In genomic region chr9:37650873-37651768, GRCh38 we compare ENCODE assay signal across 8 cellular contexts. TPM values are rescaled to one million over a fixed set of nuclear protein-coding genes. Genes with fewer than 3 reads are reported as not detected.
DNase-seq lines count a peak whose midpoint lies in the region; ATAC-seq and TF ChIP-seq lines count a peak whose summit lies in the region.

A gene with protein sequence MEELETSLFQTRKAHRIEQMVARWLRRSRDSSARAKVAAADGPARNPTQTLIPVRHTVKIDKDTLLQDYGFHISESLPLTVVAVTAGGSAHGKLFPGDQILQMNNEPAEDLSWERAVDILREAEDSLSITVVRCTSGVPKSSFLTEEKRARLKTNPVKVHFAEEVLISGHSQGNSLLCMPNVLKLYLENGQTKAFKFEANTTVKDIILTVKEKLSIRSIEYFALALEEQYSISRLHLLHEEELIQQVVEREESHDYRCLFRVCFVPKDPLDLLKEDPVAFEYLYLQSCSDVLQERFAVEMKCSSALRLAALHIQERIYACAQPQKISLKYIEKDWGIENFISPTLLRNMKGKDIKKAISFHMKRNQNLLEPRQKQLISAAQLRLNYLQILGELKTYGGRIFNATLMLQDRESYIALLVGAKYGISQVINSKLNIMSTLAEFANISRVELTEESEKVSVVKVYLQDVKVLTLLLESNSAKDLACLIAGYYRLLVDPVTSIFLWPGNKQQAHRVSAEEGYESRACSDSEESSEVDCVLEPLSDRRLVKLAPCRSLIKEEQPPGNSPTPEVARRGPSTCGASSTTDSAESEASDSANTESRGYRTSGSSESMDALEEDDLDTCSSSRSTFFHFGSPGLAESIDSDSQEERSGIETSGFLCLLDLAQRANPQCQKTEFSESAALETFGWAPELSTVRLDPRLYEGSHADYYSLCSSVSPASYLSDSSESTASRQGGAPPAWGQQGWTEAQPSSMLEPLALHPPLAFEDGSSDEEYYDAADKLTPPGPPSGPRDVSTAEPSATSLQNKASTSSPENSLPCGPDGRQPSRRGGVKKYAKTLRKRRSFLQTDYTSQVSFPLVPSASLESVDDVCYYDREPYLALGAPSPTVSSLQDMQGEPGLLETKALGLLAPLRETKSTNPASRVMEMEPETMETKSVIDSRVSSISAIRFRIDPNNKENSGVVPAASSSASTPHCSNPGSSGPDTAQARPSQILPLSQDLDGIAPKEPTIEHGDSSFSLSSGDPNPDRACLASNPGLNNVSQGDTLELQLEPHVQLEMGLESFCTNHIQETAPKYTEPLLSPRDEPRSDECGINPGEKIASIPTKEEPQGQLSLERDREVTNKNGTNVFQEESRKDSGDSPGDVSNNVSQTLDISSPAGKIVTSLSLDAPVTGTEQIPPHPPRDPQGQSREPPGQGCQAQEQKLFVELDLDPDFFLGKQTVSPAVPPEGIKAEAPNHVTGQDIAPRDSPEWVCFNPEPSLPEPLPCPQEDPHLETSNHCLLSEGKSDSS (N-terminal part only) (plus strand): TSS chr9:37650954. CDS start chr9:37692642, 41,688 bp downstream.

- TF ChIP-seq POLR2A in uterus (IDR thresholded peaks at IDR 0.05), result no peak

- no peak within 1 kb of the TSS for H3K27ac ChIP-seq in RWPE2 (ENCODE audit: poor library complexity, severe bottlenecking)
- H3K27ac ChIP-seq in uterus, result no peak within 1 kb of the TSS

- DNase-seq in CMK (ENCODE audit: low read depth), result peak; percentile 26
- peak; percentile 11 for DNase-seq in HT1080 (ENCODE audit: low read depth)
- no peak for DNase-seq in RWPE2 (ENCODE audit: low spot score)
- DNase-seq in activated naive CD4-positive, alpha-beta T cell treated with anti-CD3 and anti-CD28 coated beads, Interleukin-2, amount 50 U/mL, for 16 hours, result peak; percentile 58
- peak; percentile 75 for DNase-seq in Right ventricle myocardium superior
- DNase-seq in posterior cingulate gyrus, result peak in 9 of 10 donors; percentile 17 to 91 (median 39)
- peak in 1 of 2 donors; percentile 48 for DNase-seq in uterus

- ATAC-seq in GM19455 (IDR thresholded peaks at IDR 0.05; ENCODE audit: unreplicated experiment) (peak; percentile 82), RWPE2 (ENCODE audit: low read depth) (peak; percentile 94), Right ventricle myocardium superior (ENCODE audit: poor library complexity) (peak; percentile 95)

- no peaks in the 10 kb centered on the region for H3K9me3 ChIP-seq in RWPE2 (ENCODE audit: severe bottlenecking)
- H3K9me3 ChIP-seq in uterus, result no peaks in the 10 kb centered on the region

- H3K4me3 ChIP-seq in RWPE2 (ENCODE audit: severe bottlenecking) (peak within 1 kb of the TSS; percentile 44), uterus (peak within 1 kb of the TSS; percentile 16 to 33)

- H3K4me1 ChIP-seq in RWPE2 (ENCODE audit: insufficient read depth, poor library complexity, severe bottlenecking) (no peaks in the 10 kb centered on the region), uterus (peaks cover 4 to 7% of the 10 kb centered on the region in 2 donors)

- no peaks in the 10 kb centered on the region for H3K36me3 ChIP-seq in RWPE2 (ENCODE audit: low read depth)
- H3K36me3 ChIP-seq in uterus, result no peaks in the 10 kb centered on the region

- intact Hi-C loops in Right ventricle myocardium superior (cut with DNase I) (no loop called here), posterior cingulate gyrus (cut with DNase I) (no loop called here), uterus (cut with DNase I; ENCODE audit: low total_unique reads) (no loop called here)

- peak; percentile 27 for TF ChIP-seq CTCF in RWPE2 (IDR thresholded peaks at IDR 0.05; ENCODE audit: poor library complexity, severe bottlenecking)
- no peak for TF ChIP-seq CTCF in uterus (IDR thresholded peaks at IDR 0.05)

- H3K27me3 ChIP-seq in RWPE2 (ENCODE audit: insufficient read depth, poor library complexity, severe bottlenecking), result peaks cover 57% of the 10 kb centered on the region
- peaks cover 0 to 3% of the 10 kb centered on the region in 2 donors for H3K27me3 ChIP-seq in uterus

RNA-seq across cellular contexts. Expression of the gene that starts here (rescaled TPM):
- total RNA-seq in HT1080 (2014; rRNA removed; shearing (Covaris generic)), result not detected in 2 replicates
- polyA plus RNA-seq in HT1080 (2015; cell fraction: cytosol; rRNA removed), result 0.01 TPM in 1 of 2 replicates, not detected in the other
- 0.02 TPM in 1 of 2 replicates, not detected in the other for polyA plus RNA-seq in HT1080 (2015; cell fraction: nucleus; rRNA removed)
- total RNA-seq in Right ventricle myocardium superior, result 1.6 TPM
- total RNA-seq in uterus, result under 1 TPM in 1 of 4 donors, not detected in 3; 0.21 TPM

Comparison
In these comparisons a context has a peak if more than half of its experiments do, and no peak if none do; other contexts are left out.
1. Peak in DNase-seq in HT1080; RNA of the gene not detected or under 1 TPM.